In the genomic region with DNA sequence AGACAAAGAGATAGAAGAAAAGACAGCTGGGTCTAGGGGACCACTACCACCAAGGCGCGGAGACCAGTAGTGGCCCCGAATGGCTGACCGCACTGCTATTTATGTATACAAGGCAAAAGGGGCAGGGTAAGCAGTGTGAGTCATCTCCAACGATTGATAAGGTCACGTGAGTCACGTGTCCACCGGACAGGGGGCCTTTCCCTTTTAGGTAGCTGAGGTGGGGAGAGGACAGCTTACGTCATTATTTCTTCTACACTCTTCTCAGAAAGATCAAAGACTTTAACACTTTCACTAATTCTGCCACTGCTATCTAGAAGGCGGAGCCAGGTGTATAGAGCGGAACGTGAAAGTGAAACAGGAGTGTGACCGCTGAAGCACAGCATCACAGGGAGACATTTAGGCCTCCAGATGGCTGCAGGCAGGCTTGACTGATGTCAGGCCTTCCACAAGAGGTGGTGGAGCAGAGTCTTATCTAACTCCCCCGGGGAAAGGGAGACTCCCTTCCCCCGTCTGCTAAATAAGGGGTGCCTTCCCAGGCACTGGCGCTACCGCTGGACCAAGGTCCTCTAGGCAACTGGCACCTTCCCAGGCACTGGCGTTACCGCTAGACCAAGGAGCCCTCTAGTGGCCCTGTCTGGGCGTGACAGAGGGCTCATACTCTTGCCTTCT, we compare ENCODE assay signal across 8 cellular contexts. TPM values are rescaled to one million over a fixed set of nuclear protein-coding genes. Genes with fewer than 3 reads are reported as not detected.
DNase-seq lines count a peak whose midpoint lies in the region; ATAC-seq and TF ChIP-seq lines count a peak whose summit lies in the region.

No MANE protein-coding gene starts in this region.

- TF ChIP-seq CTCF in GM10266 (IDR thresholded peaks at IDR 0.05; ENCODE audit: control insufficient read depth, insufficient read depth, low read depth, missing control alignments), result peak; percentile 73
- peak; percentile 75 for TF ChIP-seq CTCF in brain microvascular endothelial cell (IDR thresholded peaks at IDR 0.05; ENCODE audit: low read depth, low read length, missing control alignments)

- DNase-seq in GM10266 (ENCODE audit: extremely low spot score) (peak; percentile 52), HUDEP-2 (lab: John Stamatoyannopoulos, UW; ENCODE audit: unreplicated experiment in 76 of 76) (peak in 60 of 76 experiments; percentile 1 to 64 (median 21)), SK-MEL-5 (ENCODE audit: low read depth, low spot score) (peak; percentile 83), brain microvascular endothelial cell (peak; percentile 62), left colon (peak; percentile 62 to 83), HEK293T (ENCODE audit: extremely low spot score) (no peak)
- peak; percentile 8 to 9 for DNase-seq in stimulated activated CD8-positive, alpha-beta memory T cell treated with anti-CD3 and anti-CD28 coated beads, Interleukin-15, amount 100 ng/mL, for 48 hours (ENCODE audit: low read depth in 2 of 2)

- H3K27me3 ChIP-seq in brain microvascular endothelial cell (replicated peaks), result no peaks in the 10 kb centered on the region

- CTCF ChIA-PET in HEK293T (lab: Yijun Ruan, JAX), result interaction anchor here (0.7 to 1.6 kb wide), 2 partner anchors 12 to 1629 kb away, joined by 3 to 6 read pairs; no protein-coding TSS in a partner anchor

- no peaks in the 10 kb centered on the region for H3K36me3 ChIP-seq in brain microvascular endothelial cell (replicated peaks)

- ATAC-seq in GM21619 (IDR thresholded peaks at IDR 0.05; ENCODE audit: unreplicated experiment), result peak; percentile 80
- peak; percentile 93 for ATAC-seq in left colon

- H3K4me3 ChIP-seq in brain microvascular endothelial cell (ENCODE audit: low read depth, low read length), result peak overlapping the region; percentile 30

- H3K27ac ChIP-seq in brain microvascular endothelial cell, result no peak overlapping the region

- POLR2A ChIA-PET in HEK293T (lab: Yijun Ruan, JAX), result interaction anchor here (0.9 kb wide), 1 partner anchor 11 kb away, joined by 3 read pairs; no protein-coding TSS in a partner anchor

- in situ Hi-C loops in SK-MEL-5 (cut with HindIII; ENCODE audit: low pct_unique_long_range_greater_than_20kb, low sequenced_read_pairs) (no loop called here), brain microvascular endothelial cell (cut with HindIII; ENCODE audit: low pct_ligation_motif_present, low sequenced_read_pairs) (no loop called here)

- intact Hi-C loops in left colon (cut with DNase I, micrococcal nuclease), result no loop called here

TF ChIP-seq in HEK293T, 16 proteins besides CTCF, POLR2A, EP300 and RAD21:
- no peak for TF ChIP-seq NFRKB (IDR thresholded peaks at IDR 0.05)
- no peak for TF ChIP-seq CTBP1 (IDR thresholded peaks at IDR 0.05; ENCODE audit: borderline replicate concordance)
- no peak for TF ChIP-seq FOXA1 (IDR thresholded peaks at IDR 0.05)
- TF ChIP-seq HDGF (IDR thresholded peaks at IDR 0.05; ENCODE audit: borderline replicate concordance), result no peak
- TF ChIP-seq SP1 (IDR thresholded peaks at IDR 0.05), result no peak
- no peak for TF ChIP-seq PKNOX1 (IDR thresholded peaks at IDR 0.05)
- TF ChIP-seq ELF4 (IDR thresholded peaks at IDR 0.05), result no peak
TF ChIP-seq in HEK293T: peak in this region for 0.

RNA-seq across cellular contexts. Expression of gene PRR16, which starts 6.1 kb away (rescaled TPM):
- total RNA-seq in SK-MEL-5 (2014; rRNA removed; shearing (Covaris generic)), result 1.2 and 1.5 TPM in 2 replicates
- 3.5 and 5.8 TPM in 2 replicates for polyA plus RNA-seq in SK-MEL-5 (2015; cell fraction: cytosol; rRNA removed)
- polyA plus RNA-seq in SK-MEL-5 (2015; cell fraction: nucleus; rRNA removed), result 3.1 TPM in 1 of 2 replicates, not detected in the other
- total RNA-seq in left colon, result 1 to 10 TPM; 1.6 to 2.4 TPM
